Comparison of ENCODE assay signal across 18 cellular contexts in the genomic region with DNA sequence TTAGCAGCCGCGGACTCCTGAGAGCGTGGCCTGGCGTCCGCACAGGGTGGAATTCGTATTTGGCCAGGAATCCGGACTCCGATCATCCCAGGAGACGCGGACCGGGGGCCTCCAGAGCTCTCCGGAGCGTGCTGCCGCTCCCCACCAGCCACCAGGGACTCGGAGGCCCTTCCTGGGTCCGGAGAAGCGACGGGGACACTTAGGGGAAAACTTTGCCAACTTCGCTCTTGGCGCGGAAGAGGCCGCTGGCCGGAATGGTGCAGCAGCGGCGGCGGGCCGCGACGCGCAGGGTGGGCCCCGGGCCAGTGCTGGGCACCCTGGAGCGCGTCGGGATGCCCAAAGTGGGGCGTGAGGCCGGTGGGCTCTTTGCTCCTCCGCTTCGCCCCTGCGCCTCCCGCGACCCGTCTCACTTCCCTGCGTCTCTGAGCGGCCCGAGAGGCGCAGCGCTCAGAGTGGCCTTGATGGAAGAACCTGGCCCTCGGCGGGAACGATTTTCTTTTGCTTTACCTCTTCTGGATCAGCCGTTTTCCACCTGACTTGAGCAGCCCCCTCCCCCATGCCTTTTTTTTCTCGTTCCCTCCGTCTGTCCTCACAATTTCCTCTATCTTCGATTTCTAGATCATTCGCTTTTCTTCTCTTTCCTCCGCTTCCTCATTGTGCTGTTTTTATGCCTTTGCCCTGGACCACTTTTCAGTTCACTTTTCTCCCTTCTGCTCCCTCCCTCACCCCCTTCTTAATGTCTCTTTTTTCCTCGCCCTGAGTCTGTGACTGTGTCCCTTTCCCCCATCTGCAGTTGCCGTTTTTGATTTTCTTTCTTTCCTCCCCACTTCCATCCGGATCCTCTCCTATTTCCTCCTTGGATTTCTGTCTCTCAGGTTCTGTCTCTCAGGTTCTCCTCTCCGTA. TPM values are rescaled to one million over a fixed set of nuclear protein-coding genes. Genes with fewer than 3 reads are reported as not detected.
DNase-seq lines count a peak whose midpoint lies in the region; ATAC-seq and TF ChIP-seq lines count a peak whose summit lies in the region.
"Had no signal": no experiment of that assay in that cellular context is flagged by ENCODE, and none has a peak within 500 bp of the region (broad histone marks: within the 10 kb centered on the region; RNA-seq: fewer than 3 reads in every experiment).

No MANE protein-coding gene starts in this region.

- H3K4me1 ChIP-seq in GM23338 (ENCODE audit: insufficient read depth) = peaks cover 19% of the 10 kb centered on the region
- H3K4me1 ChIP-seq in NT2/D1 (ENCODE audit: insufficient read depth, insufficient read length) = peaks cover 3% of the 10 kb centered on the region
- H3K4me1 ChIP-seq in heart right ventricle = peaks cover 0 to 22% (median 8%) of the 10 kb centered on the region in 9 donors
- H3K4me1 ChIP-seq: BE2C, parathyroid adenoma had no signal

- H3K79me2 ChIP-seq in GM23338 (replicated peaks; ENCODE audit: insufficient read depth) = no peaks in the 10 kb centered on the region
- no peaks in the 10 kb centered on the region for H3K79me2 ChIP-seq in neural cell (replicated peaks; ENCODE audit: insufficient read depth, low read length)
- H3K79me2 ChIP-seq: parathyroid adenoma had no signal

- H3K36me3 Mint-ChIP-seq in GM23338 (ENCODE audit: low read depth) = no peaks in the 10 kb centered on the region
- peaks cover 17% of the 10 kb centered on the region for H3K36me3 Mint-ChIP-seq in activated CD4-positive, alpha-beta memory T cell treated with anti-CD3 and anti-CD28 coated beads, Interleukin-2, amount 10 ng/mL, durations not matched to agents 7 days and 5 days (ENCODE audit: low read depth)

- H3K9me3 ChIP-seq in NT2/D1 (ENCODE audit: insufficient read depth, low read length) (no peaks in the 10 kb centered on the region), heart right ventricle (no peaks in the 10 kb centered on the region), neural cell (ENCODE audit: low read length) (no peaks in the 10 kb centered on the region)
- H3K9me3 ChIP-seq: adrenal gland, BE2C, thyroid gland had no signal

- intact Hi-C loops in heart right ventricle (cut with DNase I) = loop anchor here in 2 of 10 donors (10.0 kb wide), 2 partner anchors 114 to 524 kb away; no protein-coding TSS in a partner anchor

- peaks cover 27% of the 10 kb centered on the region for H3K4me1 Mint-ChIP-seq in GM23338
- peaks cover 14% of the 10 kb centered on the region for H3K4me1 Mint-ChIP-seq in activated CD4-positive, alpha-beta memory T cell treated with anti-CD3 and anti-CD28 coated beads, Interleukin-2, amount 10 ng/mL, durations not matched to agents 7 days and 5 days

- H3K9me2 ChIP-seq in GM23338 (ENCODE audit: insufficient read depth) (no peaks in the 10 kb centered on the region), neural cell (ENCODE audit: insufficient read depth, low read length) (no peaks in the 10 kb centered on the region)

- H3K27me3 ChIP-seq in GM23338 (ENCODE audit: insufficient read depth) (peaks cover 82% of the 10 kb centered on the region), NT2/D1 (ENCODE audit: insufficient read depth, insufficient read length) (peaks cover 78% of the 10 kb centered on the region), heart right ventricle (peaks cover 0 to 90% (median 40%) of the 10 kb centered on the region in 7 donors), neural cell (ENCODE audit: insufficient read depth, low read depth, low read length) (peaks cover 95% of the 10 kb centered on the region)

- no peak overlapping the region for H3K27ac Mint-ChIP-seq in GM23338
- H3K27ac Mint-ChIP-seq in activated CD4-positive, alpha-beta memory T cell treated with anti-CD3 and anti-CD28 coated beads, Interleukin-2, amount 10 ng/mL, durations not matched to agents 7 days and 5 days = no peak overlapping the region
- H3K27ac Mint-ChIP-seq: dendritic cell treated with granulocyte-macrophage colony-stimulating factor and Interleukin-4, amounts not matched to agents 40 ng/mL and 50 ng/mL, for 4 days had no signal

- H3K27me3 Mint-ChIP-seq in GM23338 (ENCODE audit: insufficient read depth, low read depth, poor library complexity) = peaks cover 70% of the 10 kb centered on the region
- H3K27me3 Mint-ChIP-seq in activated CD4-positive, alpha-beta memory T cell treated with anti-CD3 and anti-CD28 coated beads, Interleukin-2, amount 10 ng/mL, durations not matched to agents 7 days and 5 days = peaks cover 61% of the 10 kb centered on the region

- CTCF ChIA-PET in activated CD4-positive, alpha-beta memory T cell treated with anti-CD3 and anti-CD28 coated beads, Interleukin-2, amount 10 ng/mL, durations not matched to agents 7 days and 5 days (lab: Charles Lee) = no interaction called here

- H3K9ac ChIP-seq in NT2/D1 (ENCODE audit: insufficient read length, low read depth) (peak overlapping the region; percentile 77), neural cell (ENCODE audit: low read length) (no peak overlapping the region)
- H3K9ac ChIP-seq: parathyroid adenoma had no signal

- TF ChIP-seq CTCF in GM23338 (conservative IDR thresholded peaks at IDR 0.05; ENCODE audit: low read depth in 2 of 2) (no peak), heart right ventricle (IDR thresholded peaks at IDR 0.05) (no peak), neural cell (IDR thresholded peaks at IDR 0.05; ENCODE audit: poor library complexity, severe bottlenecking) (peak; percentile 8)

- DNase-seq in GM23338 (ENCODE audit: low spot score) = peak; percentile 69
- DNase-seq in NT2/D1 (ENCODE audit: low read depth, low spot score) = no peak
- no peak for DNase-seq in heart right ventricle
- no peak for DNase-seq in activated CD4-positive, alpha-beta memory T cell treated with anti-CD3 and anti-CD28 coated beads, Interleukin-2, amount 10 ng/mL, durations not matched to agents 7 days and 5 days
- no peak for DNase-seq in activated gamma-delta T cell treated with Interleukin-2 at 50 U/mL for 16 hours
- DNase-seq: activated CD8-positive, alpha-beta memory T cell treated with anti-CD3 and anti-CD28 coated beads, Interleukin-2, amount 50 U/mL, for 4 hours; adrenal gland; BE2C; Karpas-422; NCI-H146; NCI-H446 had no signal

- H4K20me1 ChIP-seq in GM23338 (replicated peaks; ENCODE audit: insufficient read depth) = 0 out of 2 replicates have a peak, but pooled peaks cover 5% of the 10 kb centered on the region
- H4K20me1 ChIP-seq in neural cell (ENCODE audit: insufficient read depth) = no peaks in the 10 kb centered on the region

- H3K4me3 ChIP-seq in GM23338 (peak overlapping the region; percentile 73), NT2/D1 (ENCODE audit: insufficient read length, low read depth) (peak overlapping the region; percentile 38), heart right ventricle (peak overlapping the region in 8 of 10 donors; percentile 16 to 47 (median 30)), neural cell (ENCODE audit: low read length) (no peak overlapping the region)
- H3K4me3 ChIP-seq: adrenal gland, thyroid gland had no signal

- TF ChIP-seq RAD21 in neural cell (conservative IDR thresholded peaks at IDR 0.05) = no peak

- ATAC-seq in GM23338 = peak; percentile 0; the same call in 1 of the 3 replicates
- no peak for ATAC-seq in heart right ventricle
- ATAC-seq in GM21825 (IDR thresholded peaks at IDR 0.05; ENCODE audit: unreplicated experiment) = no peak
- ATAC-seq in HG03520 (IDR thresholded peaks at IDR 0.05; ENCODE audit: unreplicated experiment) = no peak

- WGBS in heart right ventricle, 2 donors = 24 to 31% methylated on average over 53 to 60 of the region's 60 CpGs

- H3K36me3 ChIP-seq in GM23338 (ENCODE audit: insufficient read depth) (no peaks in the 10 kb centered on the region), NT2/D1 (ENCODE audit: insufficient read depth, insufficient read length, low read length) (no peaks in the 10 kb centered on the region), heart right ventricle (no peaks in the 10 kb centered on the region), neural cell (ENCODE audit: insufficient read depth, low read length) (no peaks in the 10 kb centered on the region)
- H3K36me3 ChIP-seq: adrenal gland, BE2C, thyroid gland, WERI-Rb-1 had no signal

- H3K4me2 ChIP-seq in GM23338 (peak overlapping the region; percentile 90), neural cell (ENCODE audit: low read length) (no peak overlapping the region)

- H2AFZ ChIP-seq in GM23338 (peak overlapping the region; percentile 95), neural cell (ENCODE audit: low read depth, low read length) (no peak overlapping the region)
- H2AFZ ChIP-seq: parathyroid adenoma had no signal

- no peak for TF ChIP-seq EP300 in neural cell (conservative IDR thresholded peaks at IDR 0.05; ENCODE audit: poor library complexity, severe bottlenecking)

- H3F3A ChIP-seq in GM23338 (replicated peaks; ENCODE audit: low read depth) = no peaks in the 10 kb centered on the region; the same call in 1 of the 2 replicates
- H3F3A ChIP-seq in neural cell (ENCODE audit: insufficient read depth, low read length, poor library complexity, severe bottlenecking) = no peaks in the 10 kb centered on the region

- H3K4me3 Mint-ChIP-seq in GM23338 = peak overlapping the region; percentile 68
- H3K4me3 Mint-ChIP-seq in activated CD4-positive, alpha-beta memory T cell treated with anti-CD3 and anti-CD28 coated beads, Interleukin-2, amount 10 ng/mL, durations not matched to agents 7 days and 5 days = no peak overlapping the region
- H3K4me3 Mint-ChIP-seq: dendritic cell treated with granulocyte-macrophage colony-stimulating factor and Interleukin-4, amounts not matched to agents 40 ng/mL and 50 ng/mL, for 4 days had no signal

- H3K27ac ChIP-seq in GM23338 (ENCODE audit: low read depth) = no peak overlapping the region
- H3K27ac ChIP-seq in heart right ventricle = no peak overlapping the region
- no peak overlapping the region for H3K27ac ChIP-seq in neural cell (ENCODE audit: low read length)
- H3K27ac ChIP-seq: adrenal gland, parathyroid adenoma, WERI-Rb-1 had no signal

- POLR2A ChIA-PET in activated CD4-positive, alpha-beta memory T cell treated with anti-CD3 and anti-CD28 coated beads, Interleukin-2, amount 10 ng/mL, durations not matched to agents 7 days and 5 days (lab: Charles Lee) = no interaction called here

- no peaks in the 10 kb centered on the region; the same call in 2 of the 3 replicates for H3K9me3 Mint-ChIP-seq in GM23338
- H3K9me3 Mint-ChIP-seq in activated CD4-positive, alpha-beta memory T cell treated with anti-CD3 and anti-CD28 coated beads, Interleukin-2, amount 10 ng/mL, durations not matched to agents 7 days and 5 days = no peaks in the 10 kb centered on the region
- H3K9me3 Mint-ChIP-seq: dendritic cell treated with granulocyte-macrophage colony-stimulating factor and Interleukin-4, amounts not matched to agents 40 ng/mL and 50 ng/mL, for 4 days had no signal

TF ChIP-seq in neural cell, 6 proteins besides CTCF, POLR2A, EP300 and RAD21 (continues in another document):
- TF ChIP-seq EZH2 (IDR thresholded peaks at IDR 0.05; ENCODE audit: borderline replicate concordance, insufficient read depth, low read length, poor library complexity, severe bottlenecking) = no peak

RNA-seq across cellular contexts. Expression of gene IRX3, which starts 3.9 kb away (rescaled TPM):
- 0.90 and 1.7 TPM in 2 replicates for total RNA-seq in GM23338 (2014; rRNA removed; shearing (Covaris generic))
- polyA plus RNA-seq in GM23338 (2016; fragmentation: Nextera tagmentation; extraction: Ambion mirVana) (1.6 and 2.3 TPM in 2 replicates), heart right ventricle (10 to 100 TPM; 26.3 to 40.5 TPM), neural cell (not detected in 2 replicates)
- 10 to 100 TPM; 24.7 to 85.7 (median 69.7) TPM for total RNA-seq in heart right ventricle
- polyA minus RNA-seq in neural cell = 0.49 TPM in 1 of 2 replicates, not detected in the other
- 1 to 10 TPM; 1.2 to 1.6 TPM for total RNA-seq in activated CD4-positive, alpha-beta memory T cell treated with anti-CD3 and anti-CD28 coated beads, Interleukin-2, amount 10 ng/mL, durations not matched to agents 7 days and 5 days
